20 cellular contexts compared by ENCODE assay signal in genomic region chr16:8894736-8895334, GRCh38. TPM values are rescaled to one million over a fixed set of nuclear protein-coding genes. Genes with fewer than 3 reads are reported as not detected.
DNase-seq lines count a peak whose midpoint lies in the region; ATAC-seq and TF ChIP-seq lines count a peak whose summit lies in the region.
"Had no signal": no experiment of that assay in that cellular context is flagged by ENCODE, and none has a peak within 500 bp of the region (broad histone marks: within the 10 kb centered on the region; RNA-seq: fewer than 3 reads in every experiment).

No MANE protein-coding gene starts in this region.

- peaks cover 35% of the 10 kb centered on the region for H3K36me3 Mint-ChIP-seq in chondrocyte (ENCODE audit: low read depth)

- peak overlapping the region in 1 of 11 experiments; percentile 14; a peak in 1 of 22 replicates for H3K27ac ChIP-seq in BLaER1 treated with 17β-estradiol and CSF1 and Interleukin-3, amounts not matched to agents 10 nM and 100 nM
- no peak overlapping the region for H3K27ac ChIP-seq in IMR-90 (ENCODE audit: insufficient read depth, low read length)
- H3K27ac ChIP-seq: HL-60 had no signal

- H3K9ac ChIP-seq in BLaER1 treated with 17β-estradiol and CSF1 and Interleukin-3, amounts not matched to agents 10 nM and 100 nM = peak overlapping the region in 2 of 11 experiments; percentile 23 to 28; a peak in 4 of 22 replicates
- no peak overlapping the region for H3K9ac ChIP-seq in IMR-90 (ENCODE audit: low read depth, low read length)

- H2BK5ac ChIP-seq in IMR-90 (ENCODE audit: low read depth, low read length, poor library complexity, severe bottlenecking) = no peak overlapping the region

- no peaks in the 10 kb centered on the region for H3K9me3 Mint-ChIP-seq in chondrocyte (ENCODE audit: low read depth)

- BruUV-seq in IMR-90 (replicated peaks; lab: Mats Ljungman, UMichigan) = no TSS peak

- no peak overlapping the region for H2BK15ac ChIP-seq in IMR-90 (ENCODE audit: low read depth, low read length)

- H3K4me3 Mint-ChIP-seq in chondrocyte (ENCODE audit: unreplicated experiment) = no peak overlapping the region

- H3K14ac ChIP-seq in IMR-90 (replicated peaks; ENCODE audit: low read depth, low read length) = no peak overlapping the region

- H3K4me2 ChIP-seq in BLaER1 treated with 17β-estradiol and CSF1 and Interleukin-3, amounts not matched to agents 10 nM and 100 nM = peak overlapping the region in 8 of 11 experiments; percentile 67 to 89 (median 81); a peak in 12 of 22 replicates
- no peak overlapping the region for H3K4me2 ChIP-seq in IMR-90 (ENCODE audit: low read depth, low read length)

- WGBS in IMR-90 (ENCODE audit: extremely low coverage in 2 of 2, insufficient read length in 1 of 2), 2 experiments = 91% methylated on average over 14 of the region's 21 CpGs; no CpG with 5 or more reads in 1 of the 2 experiments

- ATAC-seq in IMR-90 (ENCODE audit: low read depth) = no peak
- ATAC-seq in GM18867 (IDR thresholded peaks at IDR 0.05; ENCODE audit: unreplicated experiment) = no peak

- no peak overlapping the region for H4K5ac ChIP-seq in IMR-90 (ENCODE audit: low read depth, low read length)

- no peak overlapping the region; a peak in 1 of 20 replicates for H3K4me3 ChIP-seq in BLaER1 treated with 17β-estradiol and CSF1 and Interleukin-3, amounts not matched to agents 10 nM and 100 nM
- no peak overlapping the region for H3K4me3 ChIP-seq in IMR-90 (ENCODE audit: insufficient read depth, low read depth, low read length)

- H3K27ac Mint-ChIP-seq in chondrocyte (ENCODE audit: unreplicated experiment) = no peak overlapping the region

- POLR2A ChIA-PET in IMR-90 (lab: Charles Lee; ENCODE audit: unreplicated experiment) = no interaction called here

- H4K8ac ChIP-seq in IMR-90 (ENCODE audit: low read depth in 2 of 2, low read length in 2 of 2) = no peak overlapping the region

- no peak overlapping the region for H3K23ac ChIP-seq in IMR-90 (ENCODE audit: low read depth, low read length)

- peaks cover 2% of the 10 kb centered on the region; the same call in 1 of the 2 replicates for H3K9me1 ChIP-seq in IMR-90 (ENCODE audit: insufficient read depth, low read length)

- H3K18ac ChIP-seq in IMR-90 (ENCODE audit: low read depth, low read length) = no peak overlapping the region

- H2AK5ac ChIP-seq in IMR-90 (ENCODE audit: low read depth, low read length) = no peak overlapping the region

- CTCF ChIA-PET in IMR-90 (lab: Yijun Ruan, JAX) = no interaction called here

- no peaks in the 10 kb centered on the region for H3K27me3 ChIP-seq in BLaER1 treated with 17β-estradiol and CSF1 and Interleukin-3, amounts not matched to agents 10 nM and 100 nM
- H3K27me3 ChIP-seq in IMR-90 (ENCODE audit: control insufficient read depth, insufficient read depth, low read length) = no peaks in the 10 kb centered on the region
- H3K27me3 ChIP-seq: BE2C had no signal

- H2AK9ac ChIP-seq in IMR-90 (replicated peaks; ENCODE audit: low read depth, low read length, poor library complexity) = no peak overlapping the region

- no peaks in the 10 kb centered on the region for H3K9me3 ChIP-seq in BLaER1 treated with 17β-estradiol and CSF1 and Interleukin-3, amounts not matched to agents 10 nM and 100 nM (replicated peaks in 1 of 11)
- H3K9me3 ChIP-seq in IMR-90 (ENCODE audit: control insufficient read depth, insufficient read depth, low read length) = no peaks in the 10 kb centered on the region
- H3K9me3 ChIP-seq: BE2C had no signal

- in situ Hi-C loops in IMR-90 (cut with MboI; ENCODE audit: low sequenced_read_pairs) = no loop called here

- TF ChIP-seq RAD21 in IMR-90 (IDR thresholded peaks at IDR 0.05; ENCODE audit: low read length) = no peak

- peaks cover 39 to 64% (median 55%) of the 10 kb centered on the region in 10 experiments for H3K4me1 ChIP-seq in BLaER1 treated with 17β-estradiol and CSF1 and Interleukin-3, amounts not matched to agents 10 nM and 100 nM
- no peaks in the 10 kb centered on the region for H3K4me1 ChIP-seq in IMR-90 (ENCODE audit: control insufficient read depth, insufficient read depth, low read length)

- H3K4ac ChIP-seq in IMR-90 (ENCODE audit: low read depth, low read length) = no peak overlapping the region

- H3K27me3 Mint-ChIP-seq in chondrocyte (ENCODE audit: low read depth) = no peaks in the 10 kb centered on the region
- H3K27me3 Mint-ChIP-seq: CD8-positive, alpha-beta memory T cell had no signal

- peaks cover 10% of the 10 kb centered on the region for H3K4me1 Mint-ChIP-seq in chondrocyte (ENCODE audit: low read depth)

- H4K20me1 ChIP-seq in BLaER1 treated with 17β-estradiol and CSF1 and Interleukin-3, amounts not matched to agents 10 nM and 100 nM = peaks cover 57 to 97% (median 73%) of the 10 kb centered on the region in 11 experiments
- H4K20me1 ChIP-seq in IMR-90 (ENCODE audit: insufficient read depth, low read length) = peaks cover 6% of the 10 kb centered on the region; the same call in 1 of the 2 replicates

- DNase-seq in IMR-90 (no peak), chondrocyte (ENCODE audit: low spot score) (peak; percentile 85), posterior vena cava (ENCODE audit: low spot score) (peak; percentile 66), NCI-H2029 treated with DMSO at 0.1 percent for 48 hours (lab: John Stamatoyannopoulos, UW) (no peak), NCI-H1048 (lab: John Stamatoyannopoulos, UW) (no peak)
- DNase-seq: BE2C; CD8-positive, alpha-beta memory T cell; DND-41; GF-D8; GOT3; Karpas-422; MM.1S; NCI-H2029; NCI-H510A; NCI-H82; SHP77 treated with DMSO at 0.1 percent for 48 hours had no signal

- peaks cover 83 to 95% (median 85%) of the 10 kb centered on the region in 11 experiments for H3K36me3 ChIP-seq in BLaER1 treated with 17β-estradiol and CSF1 and Interleukin-3, amounts not matched to agents 10 nM and 100 nM
- peaks cover 72% of the 10 kb centered on the region for H3K36me3 ChIP-seq in IMR-90 (ENCODE audit: control insufficient read depth, insufficient read depth, low read length)

- intact Hi-C loops in IMR-90 (cut with micrococcal nuclease) (no loop called here), posterior vena cava (cut with DNase I) (no loop called here)

- peaks cover 34 to 36% of the 10 kb centered on the region in 2 experiments for H3K79me1 ChIP-seq in IMR-90 (ENCODE audit: low read depth in 1 of 2, low read length in 2 of 2)

- TF ChIP-seq CTCF in IMR-90 (conservative IDR thresholded peaks at IDR 0.05; ENCODE audit: low read depth, low read length) (no peak), chondrocyte (IDR thresholded peaks at IDR 0.05) (no peak)

- H4K91ac ChIP-seq in IMR-90 (ENCODE audit: insufficient read depth, low read depth, low read length) = no peak overlapping the region

- H3K56ac ChIP-seq in IMR-90 (ENCODE audit: extremely low read depth, insufficient read depth, low read length) = no peak overlapping the region

- dilution Hi-C loops in IMR-90 (cut with HindIII; ENCODE audit: low sequenced_read_pairs, unreplicated experiment) = no loop called here

- H2AFZ ChIP-seq in IMR-90 (replicated peaks; ENCODE audit: low read length, poor library complexity) = peak overlapping the region; percentile 24

- no peak overlapping the region for H2BK20ac ChIP-seq in IMR-90 (ENCODE audit: low read depth, low read length)

- TF ChIP-seq POLR2A in IMR-90 (IDR thresholded peaks at IDR 0.05; ENCODE audit: low read depth, low read length) = no peak

- no peak overlapping the region for H2BK120ac ChIP-seq in IMR-90 (ENCODE audit: low read depth, low read length)

TF ChIP-seq in IMR-90, 13 proteins besides CTCF, POLR2A, EP300 and RAD21 (continues in another document):
- TF ChIP-seq ELK1 (IDR thresholded peaks at IDR 0.05; ENCODE audit: borderline replicate concordance, low read depth, low read length) (no peak), SMC3 (IDR thresholded peaks at IDR 0.05; ENCODE audit: low read depth, low read length) (no peak), CHD1 (IDR thresholded peaks at IDR 0.05; ENCODE audit: low read depth, low read length) (no peak), CEBPB (IDR thresholded peaks at IDR 0.05; ENCODE audit: low read depth, low read length) (no peak), MAFK (IDR thresholded peaks at IDR 0.05; ENCODE audit: low read depth, low read length) (no peak), MAZ (IDR thresholded peaks at IDR 0.05; ENCODE audit: borderline replicate concordance, low read depth, low read length) (no peak), NFE2L2 (IDR thresholded peaks at IDR 0.05; ENCODE audit: low read depth, low read length) (no peak), RFX5 (IDR thresholded peaks at IDR 0.05; ENCODE audit: low read depth, low read length) (no peak), RCOR1 (IDR thresholded peaks at IDR 0.05; ENCODE audit: insufficient replicate concordance, low read length) (no peak), FOS (IDR thresholded peaks at IDR 0.05; ENCODE audit: low read depth, low read length) (no peak), MXI1 (IDR thresholded peaks at IDR 0.05; ENCODE audit: borderline replicate concordance, low read depth, low read length) (no peak), BHLHE40 (IDR thresholded peaks at IDR 0.05; ENCODE audit: low read depth, low read length) (no peak)

RNA-seq across cellular contexts. Expression of gene LITAFD, which starts 12.7 kb away (rescaled TPM):
- total RNA-seq in IMR-90 (2012; rRNA removed) = not detected in 2 replicates
- not detected in 2 replicates for polyA plus RNA-seq in IMR-90 (2012; rRNA removed)
- polyA plus RNA-seq in IMR-90 (2012; cell fraction: cytosol; rRNA removed) = not detected in 2 replicates
- not detected in 2 replicates for polyA plus RNA-seq in IMR-90 (2012; cell fraction: nucleus; rRNA removed; ENCODE audit: low replicate concordance)
- not detected in 3 replicates for total RNA-seq in chondrocyte
- not detected for total RNA-seq in posterior vena cava
- total RNA-seq: CD8-positive, alpha-beta memory T cell had no signal
- polyA plus RNA-seq: AG04450; CD8-positive, alpha-beta memory T cell had no signal

RNA-seq across cellular contexts. Expression of gene CARHSP1, which starts 26.0 kb away (rescaled TPM):
- 96.4 and 138 TPM in 2 replicates for total RNA-seq in IMR-90 (2012; rRNA removed)
- 121 and 150 TPM in 2 replicates for polyA plus RNA-seq in IMR-90 (2012; rRNA removed)
- 89.9 and 241 TPM in 2 replicates for polyA plus RNA-seq in IMR-90 (2012; cell fraction: cytosol; rRNA removed)
- polyA plus RNA-seq in IMR-90 (2012; cell fraction: nucleus; rRNA removed; ENCODE audit: low replicate concordance) = 47.6 and 87.9 TPM in 2 replicates
- total RNA-seq in chondrocyte = 46.5 to 57.4 TPM (median 54.1 TPM) in 3 replicates
- 10 to 100 TPM; 39.8 to 44.0 TPM for total RNA-seq in posterior vena cava

Comparison
In these comparisons a context has a peak if more than half of its experiments do, and no peak if none do; other contexts are left out.
1. DNase-seq: peak in chondrocyte (single experiment) and posterior vena cava (single experiment); none in IMR-90 (single experiment), NCI-H2029 treated with DMSO at 0.1 percent for 48 hours (single experiment) and NCI-H1048 (single experiment).